Comparison of ENCODE assay signal across 1 cellular context in the genomic region with DNA sequence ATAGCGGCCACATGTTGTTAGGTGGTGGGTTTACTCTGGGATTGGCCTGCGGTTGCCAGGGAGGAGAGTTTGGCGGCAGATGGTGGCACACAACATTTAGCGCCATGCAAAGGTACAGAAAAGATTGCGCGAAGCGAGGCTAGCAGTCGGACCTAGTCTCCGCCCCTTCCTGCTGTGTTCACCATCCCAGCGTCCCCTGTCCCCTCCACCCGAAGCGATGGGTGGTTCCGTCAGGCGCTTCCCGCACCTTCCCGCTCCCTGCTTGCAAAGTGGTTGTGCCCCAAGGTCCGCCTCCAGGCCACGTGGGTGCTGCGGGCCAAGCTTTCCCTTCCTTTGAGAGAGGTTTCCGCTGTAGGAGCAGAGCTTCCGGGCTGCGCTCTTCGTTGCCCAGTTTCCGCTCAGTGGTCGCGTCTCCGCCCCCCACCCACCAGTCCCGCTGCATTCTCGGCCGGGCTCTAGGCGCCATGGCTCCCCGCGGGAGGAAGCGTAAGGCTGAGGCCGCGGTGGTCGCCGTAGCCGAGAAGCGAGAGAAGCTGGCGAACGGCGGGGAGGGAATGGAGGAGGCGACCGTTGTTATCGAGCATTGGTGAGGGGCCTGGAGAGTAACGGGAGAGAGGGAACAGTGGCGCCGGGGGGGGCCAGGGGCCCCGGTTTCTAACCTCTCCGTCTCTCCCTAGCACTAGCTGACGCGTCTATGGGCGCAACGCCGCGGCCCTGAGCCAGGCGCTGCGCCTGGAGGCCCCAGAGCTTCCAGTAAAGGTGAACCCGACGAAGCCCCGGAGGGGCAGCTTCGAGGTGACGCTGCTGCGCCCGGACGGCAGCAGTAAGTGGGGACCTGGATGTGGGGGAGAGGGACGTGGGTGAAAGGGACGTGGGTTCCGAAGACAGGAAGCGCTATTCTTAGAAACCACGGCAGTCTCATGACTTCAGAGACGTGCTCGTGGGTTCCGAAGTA.
TF ChIP-seq lines count a peak whose summit lies in the region.

A gene with protein sequence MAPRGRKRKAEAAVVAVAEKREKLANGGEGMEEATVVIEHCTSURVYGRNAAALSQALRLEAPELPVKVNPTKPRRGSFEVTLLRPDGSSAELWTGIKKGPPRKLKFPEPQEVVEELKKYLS (plus strand): TSS at position 360 of the 955 bp plus-strand sequence. CDS start 105 bp downstream, at position 465.

TF ChIP-seq in HepG2, 621 proteins besides CTCF, POLR2A, EP300 and RAD21 (continued from another document and continues in another):
- TF ChIP-seq MYC (CRISPR knock-in tag; IDR thresholded peaks at IDR 0.05; ENCODE audit: borderline replicate concordance): peak; percentile 93
- TF ChIP-seq TEAD3 (CRISPR knock-in tag; optimal IDR thresholded peaks at IDR 0.05; ENCODE audit: borderline replicate concordance): peak; percentile 60
- TF ChIP-seq, protein P1, sequence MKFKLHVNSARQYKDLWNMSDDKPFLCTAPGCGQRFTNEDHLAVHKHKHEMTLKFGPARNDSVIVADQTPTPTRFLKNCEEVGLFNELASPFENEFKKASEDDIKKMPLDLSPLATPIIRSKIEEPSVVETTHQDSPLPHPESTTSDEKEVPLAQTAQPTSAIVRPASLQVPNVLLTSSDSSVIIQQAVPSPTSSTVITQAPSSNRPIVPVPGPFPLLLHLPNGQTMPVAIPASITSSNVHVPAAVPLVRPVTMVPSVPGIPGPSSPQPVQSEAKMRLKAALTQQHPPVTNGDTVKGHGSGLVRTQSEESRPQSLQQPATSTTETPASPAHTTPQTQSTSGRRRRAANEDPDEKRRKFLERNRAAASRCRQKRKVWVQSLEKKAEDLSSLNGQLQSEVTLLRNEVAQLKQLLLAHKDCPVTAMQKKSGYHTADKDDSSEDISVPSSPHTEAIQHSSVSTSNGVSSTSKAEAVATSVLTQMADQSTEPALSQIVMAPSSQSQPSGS (CRISPR knock-in tag; IDR thresholded peaks at IDR 0.05): peak; percentile 65; the same call in 1 of the 2 replicates
- no peak for TF ChIP-seq KDM3A (CRISPR knock-in tag; IDR thresholded peaks at IDR 0.05; ENCODE audit: low read depth)
- TF ChIP-seq MED13 (CRISPR knock-in tag; IDR thresholded peaks at IDR 0.05): 0 out of 2 replicates have a peak, but pooled peaks have one; percentile 45
- peak; percentile 40; the same call in 1 of the 2 replicates for TF ChIP-seq NFYB (CRISPR knock-in tag; IDR thresholded peaks at IDR 0.05)
- no peak for TF ChIP-seq ZNF879 (CRISPR knock-in tag; IDR thresholded peaks at IDR 0.05)
- peak; percentile 57 for TF ChIP-seq CBX1 (IDR thresholded peaks at IDR 0.05; ENCODE audit: low read depth)
- TF ChIP-seq ZNF121 (CRISPR knock-in tag; IDR thresholded peaks at IDR 0.05): peak; percentile 89
- 0 out of 2 replicates have a peak, but pooled peaks have one; percentile 63 for TF ChIP-seq SMAD3 (CRISPR knock-in tag; IDR thresholded peaks at IDR 0.05)
- TF ChIP-seq ISL2 (CRISPR knock-in tag; IDR thresholded peaks at IDR 0.05): peak; percentile 52; the same call in 1 of the 2 replicates
- TF ChIP-seq, protein P2, sequence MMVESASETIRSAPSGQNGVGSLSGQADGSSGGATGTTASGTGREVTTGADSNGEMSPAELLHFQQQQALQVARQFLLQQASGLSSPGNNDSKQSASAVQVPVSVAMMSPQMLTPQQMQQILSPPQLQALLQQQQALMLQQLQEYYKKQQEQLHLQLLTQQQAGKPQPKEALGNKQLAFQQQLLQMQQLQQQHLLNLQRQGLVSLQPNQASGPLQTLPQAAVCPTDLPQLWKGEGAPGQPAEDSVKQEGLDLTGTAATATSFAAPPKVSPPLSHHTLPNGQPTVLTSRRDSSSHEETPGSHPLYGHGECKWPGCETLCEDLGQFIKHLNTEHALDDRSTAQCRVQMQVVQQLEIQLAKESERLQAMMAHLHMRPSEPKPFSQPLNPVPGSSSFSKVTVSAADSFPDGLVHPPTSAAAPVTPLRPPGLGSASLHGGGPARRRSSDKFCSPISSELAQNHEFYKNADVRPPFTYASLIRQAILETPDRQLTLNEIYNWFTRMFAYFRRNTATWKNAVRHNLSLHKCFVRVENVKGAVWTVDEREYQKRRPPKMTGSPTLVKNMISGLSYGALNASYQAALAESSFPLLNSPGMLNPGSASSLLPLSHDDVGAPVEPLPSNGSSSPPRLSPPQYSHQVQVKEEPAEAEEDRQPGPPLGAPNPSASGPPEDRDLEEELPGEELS (CRISPR knock-in tag; IDR thresholded peaks at IDR 0.05): peak; percentile 39
- TF ChIP-seq NFRKB (IDR thresholded peaks at IDR 0.05): no peak
- TF ChIP-seq FOXJ3 (CRISPR knock-in tag; IDR thresholded peaks at IDR 0.05; ENCODE audit: borderline replicate concordance): no peak
- 0 out of 2 replicates have a peak, but pooled peaks have one; percentile 70 for TF ChIP-seq CENPT (CRISPR knock-in tag; IDR thresholded peaks at IDR 0.05; ENCODE audit: low read depth)
- no peak for TF ChIP-seq ZFAT (CRISPR knock-in tag; conservative IDR thresholded peaks at IDR 0.05)
- TF ChIP-seq SMAD1 (CRISPR knock-in tag; IDR thresholded peaks at IDR 0.05; ENCODE audit: borderline replicate concordance, low read depth): peak; percentile 87; the same call in 1 of the 2 replicates
- peak; percentile 92 for TF ChIP-seq ZMYM4 (CRISPR knock-in tag; IDR thresholded peaks at IDR 0.05)
- TF ChIP-seq, protein P3, sequence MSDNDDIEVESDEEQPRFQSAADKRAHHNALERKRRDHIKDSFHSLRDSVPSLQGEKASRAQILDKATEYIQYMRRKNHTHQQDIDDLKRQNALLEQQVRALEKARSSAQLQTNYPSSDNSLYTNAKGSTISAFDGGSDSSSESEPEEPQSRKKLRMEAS (IDR thresholded peaks at IDR 0.05): peak; percentile 96
- peak; percentile 89 for TF ChIP-seq GABPA (IDR thresholded peaks at IDR 0.05; ENCODE audit: low read depth, low read length)
- TF ChIP-seq GABPA (CRISPR knock-in tag; IDR thresholded peaks at IDR 0.05; ENCODE audit: low read depth): peak; percentile 95
- TF ChIP-seq, protein P4, sequence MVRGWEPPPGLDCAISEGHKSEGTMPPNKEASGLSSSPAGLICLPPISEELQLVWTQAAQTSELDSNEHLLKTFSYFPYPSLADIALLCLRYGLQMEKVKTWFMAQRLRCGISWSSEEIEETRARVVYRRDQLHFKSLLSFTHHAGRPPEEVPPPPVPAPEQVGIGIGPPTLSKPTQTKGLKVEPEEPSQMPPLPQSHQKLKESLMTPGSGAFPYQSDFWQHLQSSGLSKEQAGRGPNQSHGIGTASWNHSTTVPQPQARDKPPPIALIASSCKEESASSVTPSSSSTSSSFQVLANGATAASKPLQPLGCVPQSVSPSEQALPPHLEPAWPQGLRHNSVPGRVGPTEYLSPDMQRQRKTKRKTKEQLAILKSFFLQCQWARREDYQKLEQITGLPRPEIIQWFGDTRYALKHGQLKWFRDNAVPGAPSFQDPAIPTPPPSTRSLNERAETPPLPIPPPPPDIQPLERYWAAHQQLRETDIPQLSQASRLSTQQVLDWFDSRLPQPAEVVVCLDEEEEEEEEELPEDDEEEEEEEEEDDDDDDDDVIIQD (CRISPR knock-in tag; IDR thresholded peaks at IDR 0.05; ENCODE audit: low read depth): no peak
- no peak for TF ChIP-seq NCOR1 (IDR thresholded peaks at IDR 0.05; ENCODE audit: borderline replicate concordance, low read length)
- TF ChIP-seq, protein P5, sequence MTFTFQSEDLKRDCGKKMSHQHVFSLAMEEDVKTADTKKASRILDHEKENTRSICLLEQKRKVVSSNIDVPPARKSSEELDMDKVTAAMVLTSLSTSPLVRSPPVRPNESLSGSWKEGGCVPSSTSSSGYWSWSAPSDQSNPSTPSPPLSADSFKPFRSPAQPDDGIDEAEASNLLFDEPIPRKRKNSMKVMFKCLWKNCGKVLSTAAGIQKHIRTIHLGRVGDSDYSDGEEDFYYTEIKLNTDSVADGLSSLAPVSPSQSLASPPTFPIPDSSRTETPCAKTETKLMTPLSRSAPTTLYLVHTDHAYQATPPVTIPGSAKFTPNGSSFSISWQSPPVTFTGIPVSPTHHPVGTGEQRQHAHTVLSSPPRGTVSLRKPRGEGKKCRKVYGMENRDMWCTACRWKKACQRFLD (CRISPR knock-in tag; IDR thresholded peaks at IDR 0.05; ENCODE audit: borderline replicate concordance): peak; percentile 60; the same call in 1 of the 2 replicates
- TF ChIP-seq AGO1 (IDR thresholded peaks at IDR 0.05; ENCODE audit: low read depth, low read length, poor library complexity, severe bottlenecking): peak; percentile 88
- no peak for TF ChIP-seq ZBTB21 (CRISPR knock-in tag; IDR thresholded peaks at IDR 0.05)
- TF ChIP-seq PRMT3 (CRISPR knock-in tag; IDR thresholded peaks at IDR 0.05; ENCODE audit: borderline replicate concordance, low read depth): peak; percentile 85; the same call in 1 of the 2 replicates
- peak; percentile 88 for TF ChIP-seq HDAC1 (CRISPR knock-in tag; IDR thresholded peaks at IDR 0.05)
- TF ChIP-seq, protein P6, sequence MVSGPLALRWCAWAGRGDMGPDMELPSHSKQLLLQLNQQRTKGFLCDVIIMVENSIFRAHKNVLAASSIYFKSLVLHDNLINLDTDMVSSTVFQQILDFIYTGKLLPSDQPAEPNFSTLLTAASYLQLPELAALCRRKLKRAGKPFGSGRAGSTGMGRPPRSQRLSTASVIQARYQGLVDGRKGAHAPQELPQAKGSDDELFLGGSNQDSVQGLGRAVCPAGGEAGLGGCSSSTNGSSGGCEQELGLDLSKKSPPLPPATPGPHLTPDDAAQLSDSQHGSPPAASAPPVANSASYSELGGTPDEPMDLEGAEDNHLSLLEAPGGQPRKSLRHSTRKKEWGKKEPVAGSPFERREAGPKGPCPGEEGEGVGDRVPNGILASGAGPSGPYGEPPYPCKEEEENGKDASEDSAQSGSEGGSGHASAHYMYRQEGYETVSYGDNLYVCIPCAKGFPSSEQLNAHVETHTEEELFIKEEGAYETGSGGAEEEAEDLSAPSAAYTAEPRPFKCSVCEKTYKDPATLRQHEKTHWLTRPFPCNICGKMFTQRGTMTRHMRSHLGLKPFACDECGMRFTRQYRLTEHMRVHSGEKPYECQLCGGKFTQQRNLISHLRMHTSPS (CRISPR knock-in tag; IDR thresholded peaks at IDR 0.05; ENCODE audit: low read depth): peak; percentile 51; the same call in 1 of the 2 replicates
- 0 out of 2 replicates have a peak, but pooled peaks have one; percentile 34 for TF ChIP-seq ZNF44 (CRISPR knock-in tag; IDR thresholded peaks at IDR 0.05)
- 0 out of 2 replicates have a peak, but pooled peaks have one; percentile 36 for TF ChIP-seq NCOA2 (CRISPR knock-in tag; IDR thresholded peaks at IDR 0.05)
- peak; percentile 91 for TF ChIP-seq SAP130 (CRISPR knock-in tag; IDR thresholded peaks at IDR 0.05; ENCODE audit: low read depth)
- TF ChIP-seq, protein P7, sequence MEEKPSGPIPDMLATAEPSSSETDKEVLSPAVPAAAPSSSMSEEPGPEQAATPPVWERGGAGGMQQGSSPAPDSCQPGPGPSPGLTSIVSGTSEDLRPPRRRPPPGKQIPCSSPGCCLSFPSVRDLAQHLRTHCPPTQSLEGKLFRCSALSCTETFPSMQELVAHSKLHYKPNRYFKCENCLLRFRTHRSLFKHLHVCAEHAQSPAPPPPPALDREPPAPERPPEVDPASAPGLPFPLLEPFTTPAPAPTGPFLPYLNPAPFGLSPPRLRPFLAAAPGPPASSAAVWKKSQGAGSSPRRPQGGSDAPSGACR (CRISPR knock-in tag; IDR thresholded peaks at IDR 0.05): peak; percentile 48; the same call in 1 of the 2 replicates
- TF ChIP-seq, protein P8, sequence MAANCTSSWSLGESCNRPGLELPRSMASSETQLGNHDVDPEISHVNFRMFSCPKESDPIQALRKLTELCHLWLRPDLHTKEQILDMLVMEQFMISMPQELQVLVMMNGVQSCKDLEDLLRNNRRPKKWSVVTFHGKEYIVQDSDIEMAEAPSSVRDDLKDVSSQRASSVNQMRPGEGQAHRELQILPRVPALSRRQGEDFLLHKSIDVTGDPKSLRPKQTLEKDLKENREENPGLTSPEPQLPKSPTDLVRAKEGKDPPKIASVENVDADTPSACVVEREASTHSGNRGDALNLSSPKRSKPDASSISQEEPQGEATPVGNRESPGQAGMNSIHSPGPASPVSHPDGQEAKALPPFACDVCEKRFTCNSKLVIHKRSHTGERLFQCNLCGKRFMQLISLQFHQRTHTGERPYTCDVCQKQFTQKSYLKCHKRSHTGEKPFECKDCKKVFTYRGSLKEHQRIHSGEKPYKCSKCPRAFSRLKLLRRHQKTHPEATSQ (CRISPR knock-in tag; IDR thresholded peaks at IDR 0.05; ENCODE audit: borderline replicate concordance): 0 out of 2 replicates have a peak, but pooled peaks have one; percentile 19
- TF ChIP-seq ZNF547 (CRISPR knock-in tag; IDR thresholded peaks at IDR 0.05): peak; percentile 24; the same call in 1 of the 2 replicates
- TF ChIP-seq PHF8 (CRISPR knock-in tag; IDR thresholded peaks at IDR 0.05): peak; percentile 82
- TF ChIP-seq RXRB (CRISPR knock-in tag; IDR thresholded peaks at IDR 0.05; ENCODE audit: borderline replicate concordance): peak; percentile 42
- peak; percentile 92 for TF ChIP-seq RBFOX2 (IDR thresholded peaks at IDR 0.05; ENCODE audit: low read depth, low read length)
- 0 out of 2 replicates have a peak, but pooled peaks have one; percentile 69 for TF ChIP-seq ZNF780A (CRISPR knock-in tag; IDR thresholded peaks at IDR 0.05)
- TF ChIP-seq ATRX (CRISPR knock-in tag; IDR thresholded peaks at IDR 0.05; ENCODE audit: borderline replicate concordance): no peak
- TF ChIP-seq, protein P9, sequence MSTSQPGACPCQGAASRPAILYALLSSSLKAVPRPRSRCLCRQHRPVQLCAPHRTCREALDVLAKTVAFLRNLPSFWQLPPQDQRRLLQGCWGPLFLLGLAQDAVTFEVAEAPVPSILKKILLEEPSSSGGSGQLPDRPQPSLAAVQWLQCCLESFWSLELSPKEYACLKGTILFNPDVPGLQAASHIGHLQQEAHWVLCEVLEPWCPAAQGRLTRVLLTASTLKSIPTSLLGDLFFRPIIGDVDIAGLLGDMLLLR (CRISPR knock-in tag; IDR thresholded peaks at IDR 0.05): no peak; the same call in 1 of the 2 replicates
- TF ChIP-seq, protein P10, sequence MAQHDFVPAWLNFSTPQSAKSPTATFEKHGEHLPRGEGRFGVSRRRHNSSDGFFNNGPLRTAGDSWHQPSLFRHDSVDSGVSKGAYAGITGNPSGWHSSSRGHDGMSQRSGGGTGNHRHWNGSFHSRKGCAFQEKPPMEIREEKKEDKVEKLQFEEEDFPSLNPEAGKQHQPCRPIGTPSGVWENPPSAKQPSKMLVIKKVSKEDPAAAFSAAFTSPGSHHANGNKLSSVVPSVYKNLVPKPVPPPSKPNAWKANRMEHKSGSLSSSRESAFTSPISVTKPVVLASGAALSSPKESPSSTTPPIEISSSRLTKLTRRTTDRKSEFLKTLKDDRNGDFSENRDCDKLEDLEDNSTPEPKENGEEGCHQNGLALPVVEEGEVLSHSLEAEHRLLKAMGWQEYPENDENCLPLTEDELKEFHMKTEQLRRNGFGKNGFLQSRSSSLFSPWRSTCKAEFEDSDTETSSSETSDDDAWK (CRISPR knock-in tag; IDR thresholded peaks at IDR 0.05): no peak
- TF ChIP-seq BCL6 (CRISPR knock-in tag; IDR thresholded peaks at IDR 0.05): peak; percentile 50
- TF ChIP-seq, protein P11, sequence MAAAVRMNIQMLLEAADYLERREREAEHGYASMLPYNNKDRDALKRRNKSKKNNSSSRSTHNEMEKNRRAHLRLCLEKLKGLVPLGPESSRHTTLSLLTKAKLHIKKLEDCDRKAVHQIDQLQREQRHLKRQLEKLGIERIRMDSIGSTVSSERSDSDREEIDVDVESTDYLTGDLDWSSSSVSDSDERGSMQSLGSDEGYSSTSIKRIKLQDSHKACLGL (CRISPR knock-in tag; IDR thresholded peaks at IDR 0.05): peak; percentile 62; the same call in 1 of the 2 replicates
